ENCODE assay signal across 1 cellular context in the genomic region with DNA sequence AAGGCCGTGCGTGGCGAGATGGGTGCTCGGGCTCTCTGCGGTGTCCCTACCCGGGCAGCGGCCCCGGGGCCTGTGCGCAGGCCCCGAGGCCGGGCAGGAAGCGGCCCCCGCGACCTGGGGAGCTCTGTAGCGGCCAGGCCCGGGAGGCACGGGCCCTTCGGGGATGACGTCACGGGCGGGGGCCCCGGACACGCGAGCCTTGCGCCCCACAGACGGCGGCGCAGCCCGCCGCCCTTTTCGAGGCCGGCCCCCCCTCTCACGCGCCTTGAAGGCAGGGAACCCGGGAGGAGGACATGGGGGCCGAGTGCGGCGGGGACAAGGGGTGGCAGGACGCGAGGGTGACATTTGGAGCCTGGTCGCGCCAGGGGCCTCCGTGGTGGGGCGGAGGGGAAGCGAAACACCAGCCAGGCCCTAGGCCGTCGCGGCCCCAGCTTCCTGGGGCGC.
TF ChIP-seq lines count a peak whose summit lies in the region.

No MANE protein-coding gene starts in this region.

TF ChIP-seq in GM12878, 131 proteins besides CTCF, POLR2A, EP300 and RAD21 (continued from another document and continues in another):
- no peak for TF ChIP-seq E2F8 (IDR thresholded peaks at IDR 0.05; ENCODE audit: low read depth, partially characterized antibody)
- peak; percentile 56 for TF ChIP-seq POLR2AphosphoS5 (IDR thresholded peaks at IDR 0.05; ENCODE audit: low read length)
- TF ChIP-seq BCLAF1 (IDR thresholded peaks at IDR 0.05): no peak
- TF ChIP-seq BMI1 (IDR thresholded peaks at IDR 0.05; ENCODE audit: borderline replicate concordance): no peak
- TF ChIP-seq TCF7 (IDR thresholded peaks at IDR 0.05; ENCODE audit: borderline replicate concordance): no peak
- TF ChIP-seq MTA2 (IDR thresholded peaks at IDR 0.05; ENCODE audit: low read depth): no peak
- TF ChIP-seq SMARCA5 (IDR thresholded peaks at IDR 0.05): no peak
- TF ChIP-seq MEF2A (IDR thresholded peaks at IDR 0.05; ENCODE audit: insufficient read depth, low read depth, low read length): no peak
- peak; percentile 92 for TF ChIP-seq BACH1 (IDR thresholded peaks at IDR 0.05; ENCODE audit: borderline replicate concordance)
- TF ChIP-seq ZNF207 (IDR thresholded peaks at IDR 0.05; ENCODE audit: borderline replicate concordance): no peak
- TF ChIP-seq E2F4 (IDR thresholded peaks at IDR 0.05; ENCODE audit: low read depth, low read length): no peak
- no peak for TF ChIP-seq MYB (IDR thresholded peaks at IDR 0.05; ENCODE audit: borderline replicate concordance, low read depth, low read length)
- peak; percentile 66; the same call in 1 of the 2 replicates for TF ChIP-seq NKRF (conservative IDR thresholded peaks at IDR 0.05)
- TF ChIP-seq, protein P1, sequence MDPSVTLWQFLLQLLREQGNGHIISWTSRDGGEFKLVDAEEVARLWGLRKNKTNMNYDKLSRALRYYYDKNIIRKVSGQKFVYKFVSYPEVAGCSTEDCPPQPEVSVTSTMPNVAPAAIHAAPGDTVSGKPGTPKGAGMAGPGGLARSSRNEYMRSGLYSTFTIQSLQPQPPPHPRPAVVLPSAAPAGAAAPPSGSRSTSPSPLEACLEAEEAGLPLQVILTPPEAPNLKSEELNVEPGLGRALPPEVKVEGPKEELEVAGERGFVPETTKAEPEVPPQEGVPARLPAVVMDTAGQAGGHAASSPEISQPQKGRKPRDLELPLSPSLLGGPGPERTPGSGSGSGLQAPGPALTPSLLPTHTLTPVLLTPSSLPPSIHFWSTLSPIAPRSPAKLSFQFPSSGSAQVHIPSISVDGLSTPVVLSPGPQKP (IDR thresholded peaks at IDR 0.05; ENCODE audit: low read depth, low read length): no peak
- TF ChIP-seq SPI1 (IDR thresholded peaks at IDR 0.05; ENCODE audit: borderline replicate concordance, insufficient read depth, low read depth, low read length): peak; percentile 66
- TF ChIP-seq SUZ12 (IDR thresholded peaks at IDR 0.05; ENCODE audit: unreplicated experiment): no peak
- TF ChIP-seq PRDM15 (CRISPR knock-in tag; IDR thresholded peaks at IDR 0.05): no peak
- no peak for TF ChIP-seq ZBED1 (IDR thresholded peaks at IDR 0.05; ENCODE audit: borderline replicate concordance)
- TF ChIP-seq, protein P2, sequence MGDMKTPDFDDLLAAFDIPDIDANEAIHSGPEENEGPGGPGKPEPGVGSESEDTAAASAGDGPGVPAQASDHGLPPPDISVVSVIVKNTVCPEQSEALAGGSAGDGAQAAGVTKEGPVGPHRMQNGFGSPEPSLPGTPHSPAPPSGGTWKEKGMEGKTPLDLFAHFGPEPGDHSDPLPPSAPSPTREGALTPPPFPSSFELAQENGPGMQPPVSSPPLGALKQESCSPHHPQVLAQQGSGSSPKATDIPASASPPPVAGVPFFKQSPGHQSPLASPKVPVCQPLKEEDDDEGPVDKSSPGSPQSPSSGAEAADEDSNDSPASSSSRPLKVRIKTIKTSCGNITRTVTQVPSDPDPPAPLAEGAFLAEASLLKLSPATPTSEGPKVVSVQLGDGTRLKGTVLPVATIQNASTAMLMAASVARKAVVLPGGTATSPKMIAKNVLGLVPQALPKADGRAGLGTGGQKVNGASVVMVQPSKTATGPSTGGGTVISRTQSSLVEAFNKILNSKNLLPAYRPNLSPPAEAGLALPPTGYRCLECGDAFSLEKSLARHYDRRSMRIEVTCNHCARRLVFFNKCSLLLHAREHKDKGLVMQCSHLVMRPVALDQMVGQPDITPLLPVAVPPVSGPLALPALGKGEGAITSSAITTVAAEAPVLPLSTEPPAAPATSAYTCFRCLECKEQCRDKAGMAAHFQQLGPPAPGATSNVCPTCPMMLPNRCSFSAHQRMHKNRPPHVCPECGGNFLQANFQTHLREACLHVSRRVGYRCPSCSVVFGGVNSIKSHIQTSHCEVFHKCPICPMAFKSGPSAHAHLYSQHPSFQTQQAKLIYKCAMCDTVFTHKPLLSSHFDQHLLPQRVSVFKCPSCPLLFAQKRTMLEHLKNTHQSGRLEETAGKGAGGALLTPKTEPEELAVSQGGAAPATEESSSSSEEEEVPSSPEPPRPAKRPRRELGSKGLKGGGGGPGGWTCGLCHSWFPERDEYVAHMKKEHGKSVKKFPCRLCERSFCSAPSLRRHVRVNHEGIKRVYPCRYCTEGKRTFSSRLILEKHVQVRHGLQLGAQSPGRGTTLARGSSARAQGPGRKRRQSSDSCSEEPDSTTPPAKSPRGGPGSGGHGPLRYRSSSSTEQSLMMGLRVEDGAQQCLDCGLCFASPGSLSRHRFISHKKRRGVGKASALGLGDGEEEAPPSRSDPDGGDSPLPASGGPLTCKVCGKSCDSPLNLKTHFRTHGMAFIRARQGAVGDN (IDR thresholded peaks at IDR 0.05): peak; percentile 66; the same call in 1 of the 2 replicates
- TF ChIP-seq JUNB (IDR thresholded peaks at IDR 0.05): no peak
- no peak for TF ChIP-seq KAT2A (conservative IDR thresholded peaks at IDR 0.05; ENCODE audit: control insufficient read depth, low read depth, low read length)
- peak; percentile 63 for TF ChIP-seq NR2F1 (conservative IDR thresholded peaks at IDR 0.05)
- TF ChIP-seq NR2C1 (IDR thresholded peaks at IDR 0.05): no peak
- no peak for TF ChIP-seq RFX5 (IDR thresholded peaks at IDR 0.05; ENCODE audit: low read depth, low read length)
- TF ChIP-seq GATAD2B (conservative IDR thresholded peaks at IDR 0.05; ENCODE audit: low read depth): peak; percentile 72; the same call in 1 of the 2 replicates
- no peak for TF ChIP-seq POU2F2 (IDR thresholded peaks at IDR 0.05; ENCODE audit: borderline replicate concordance, low read depth, low read length)
- 0 out of 2 replicates have a peak, but pooled peaks have one; percentile 26 for TF ChIP-seq NBN (IDR thresholded peaks at IDR 0.05)
- no peak for TF ChIP-seq FOXK2 (IDR thresholded peaks at IDR 0.05)
- no peak; a peak in 1 of 4 replicates for TF ChIP-seq IKZF2 (IDR thresholded peaks at IDR 0.05)
- no peak for TF ChIP-seq PAX8 (IDR thresholded peaks at IDR 0.05)
- TF ChIP-seq SRF (IDR thresholded peaks at IDR 0.05; ENCODE audit: low read depth in 2 of 2, low read length in 2 of 2): no peak
- peak; percentile 16; the same call in 1 of the 2 replicates for TF ChIP-seq TAF1 (IDR thresholded peaks at IDR 0.05; ENCODE audit: borderline replicate concordance, low read depth, low read length)
- TF ChIP-seq BCL11A (IDR thresholded peaks at IDR 0.05; ENCODE audit: low read depth, low read length): no peak
- TF ChIP-seq IRF4 (IDR thresholded peaks at IDR 0.05; ENCODE audit: low read depth, low read length): no peak
- TF ChIP-seq, protein P3, sequence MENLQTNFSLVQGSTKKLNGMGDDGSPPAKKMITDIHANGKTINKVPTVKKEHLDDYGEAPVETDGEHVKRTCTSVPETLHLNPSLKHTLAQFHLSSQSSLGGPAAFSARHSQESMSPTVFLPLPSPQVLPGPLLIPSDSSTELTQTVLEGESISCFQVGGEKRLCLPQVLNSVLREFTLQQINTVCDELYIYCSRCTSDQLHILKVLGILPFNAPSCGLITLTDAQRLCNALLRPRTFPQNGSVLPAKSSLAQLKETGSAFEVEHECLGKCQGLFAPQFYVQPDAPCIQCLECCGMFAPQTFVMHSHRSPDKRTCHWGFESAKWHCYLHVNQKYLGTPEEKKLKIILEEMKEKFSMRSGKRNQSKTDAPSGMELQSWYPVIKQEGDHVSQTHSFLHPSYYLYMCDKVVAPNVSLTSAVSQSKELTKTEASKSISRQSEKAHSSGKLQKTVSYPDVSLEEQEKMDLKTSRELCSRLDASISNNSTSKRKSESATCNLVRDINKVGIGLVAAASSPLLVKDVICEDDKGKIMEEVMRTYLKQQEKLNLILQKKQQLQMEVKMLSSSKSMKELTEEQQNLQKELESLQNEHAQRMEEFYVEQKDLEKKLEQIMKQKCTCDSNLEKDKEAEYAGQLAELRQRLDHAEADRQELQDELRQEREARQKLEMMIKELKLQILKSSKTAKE (IDR thresholded peaks at IDR 0.05; ENCODE audit: low read depth, poor library complexity, severe bottlenecking): no peak
- TF ChIP-seq ASH2L (IDR thresholded peaks at IDR 0.05; ENCODE audit: borderline replicate concordance, low read depth): no peak
- TF ChIP-seq RBBP5 (conservative IDR thresholded peaks at IDR 0.05): no peak
- TF ChIP-seq YY1 (IDR thresholded peaks at IDR 0.05; ENCODE audit: low read depth, low read length): peak; percentile 40; the same call in 1 of the 2 replicates
- no peak for TF ChIP-seq ZNF384 (IDR thresholded peaks at IDR 0.05; ENCODE audit: borderline replicate concordance, low read depth, low read length)
- no peak for TF ChIP-seq FOS (IDR thresholded peaks at IDR 0.05; ENCODE audit: borderline replicate concordance, extremely low read depth, insufficient read length)
